11 cellular contexts compared by ENCODE assay signal in the genomic region with DNA sequence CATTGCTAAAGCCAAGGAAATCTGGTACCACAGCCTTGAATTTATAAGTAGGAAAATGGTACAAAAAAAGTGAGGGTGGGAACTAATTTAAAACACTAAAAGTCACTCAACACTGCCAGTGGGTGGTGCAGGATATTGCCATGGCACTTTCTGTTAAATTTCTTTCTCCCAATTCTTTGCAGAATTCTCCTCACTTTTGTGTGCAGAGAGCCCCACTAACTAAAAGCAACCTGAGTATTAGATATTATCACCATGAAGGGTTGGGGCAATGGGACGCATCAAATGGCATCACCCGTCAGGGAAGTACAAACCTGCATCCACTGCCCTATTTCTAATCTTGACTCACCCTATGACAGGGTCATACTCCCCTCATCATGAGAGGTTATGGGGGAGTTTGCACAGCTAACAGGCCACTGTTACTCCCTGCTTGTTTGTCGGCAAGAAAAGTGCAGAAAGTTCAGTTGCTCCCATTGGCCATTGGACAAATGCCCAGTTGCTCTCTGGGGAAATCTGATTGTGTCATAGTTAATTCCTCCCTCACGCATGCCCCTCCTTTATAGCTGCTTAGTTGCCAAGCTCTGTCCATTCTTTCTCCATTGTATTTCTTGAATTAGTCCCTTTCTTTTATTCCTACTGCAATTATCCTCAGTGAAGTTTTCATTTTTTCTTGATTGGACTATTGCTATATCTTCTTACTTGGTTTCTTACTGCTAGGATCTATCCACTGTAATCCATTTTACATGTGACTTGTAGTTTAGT.
DNase-seq lines count a peak whose midpoint lies in the region; ATAC-seq and TF ChIP-seq lines count a peak whose summit lies in the region.
"Had no signal": no experiment of that assay in that cellular context is flagged by ENCODE, and none has a peak within 500 bp of the region (broad histone marks: within the 10 kb centered on the region; RNA-seq: fewer than 3 reads in every experiment).

No MANE protein-coding gene starts in this region.

- no peaks in the 10 kb centered on the region for H4K20me1 ChIP-seq in smooth muscle cell (ENCODE audit: low read depth)

- in situ Hi-C loops in astrocyte of the cerebellum (cut with HindIII; ENCODE audit: low sequenced_read_pairs), result no loop called here

- H3K9me3 ChIP-seq in right atrium auricular region, result no peaks in the 10 kb centered on the region
- no peaks in the 10 kb centered on the region for H3K9me3 ChIP-seq in smooth muscle cell (replicated peaks; ENCODE audit: low read depth)
- H3K9me3 ChIP-seq: breast epithelium, mucosa of descending colon had no signal

- WGBS in smooth muscle cell (ENCODE audit: low lambda C conversion rate), result 71% methylated on average over 4 of the region's 4 CpGs

- H3K36me3 ChIP-seq in right atrium auricular region (no peaks in the 10 kb centered on the region), smooth muscle cell (ENCODE audit: low read depth) (no peaks in the 10 kb centered on the region)
- H3K36me3 ChIP-seq: breast epithelium had no signal

- H3K27ac ChIP-seq in right atrium auricular region (peak overlapping the region; percentile 3 to 69), smooth muscle cell (ENCODE audit: low read depth) (peak overlapping the region; percentile 23)

- H2AFZ ChIP-seq in smooth muscle cell (ENCODE audit: low read depth), result no peak overlapping the region

- H3K79me2 ChIP-seq in smooth muscle cell (ENCODE audit: low read depth), result no peaks in the 10 kb centered on the region

- H3F3A ChIP-seq in smooth muscle cell (ENCODE audit: low read depth), result no peaks in the 10 kb centered on the region

- no peak for TF ChIP-seq CTCF in astrocyte of the cerebellum (IDR thresholded peaks at IDR 0.05; ENCODE audit: low read depth, low read length, missing control alignments)
- no peak for TF ChIP-seq CTCF in right atrium auricular region (IDR thresholded peaks at IDR 0.05)
- no peak for TF ChIP-seq CTCF in smooth muscle cell (IDR thresholded peaks at IDR 0.05; ENCODE audit: borderline replicate concordance, insufficient read depth, poor library complexity, severe bottlenecking)

- no peak overlapping the region for H3K4me2 ChIP-seq in smooth muscle cell

- no peak overlapping the region for H3K9ac ChIP-seq in smooth muscle cell (ENCODE audit: low read depth)

- H3K27me3 ChIP-seq in right atrium auricular region (no peaks in the 10 kb centered on the region), smooth muscle cell (ENCODE audit: low read depth) (no peaks in the 10 kb centered on the region)
- H3K27me3 ChIP-seq: breast epithelium had no signal

- DNase-seq in HCEC 1CT (peak; percentile 81), astrocyte of the cerebellum (ENCODE audit: low read depth) (peak; percentile 78), right atrium auricular region (ENCODE audit: low spot score) (peak; percentile 90), smooth muscle cell (lab: John Stamatoyannopoulos, UW; ENCODE audit: unreplicated experiment) (no peak)
- DNase-seq: stimulated activated CD8-positive, alpha-beta memory T cell treated with anti-CD3 and anti-CD28 coated beads, Interleukin-4, amount 100 ng/mL, for 48 hours had no signal

- ATAC-seq in GM18861 (IDR thresholded peaks at IDR 0.05; ENCODE audit: unreplicated experiment) (no peak), HG03521 (IDR thresholded peaks at IDR 0.05; ENCODE audit: unreplicated experiment) (no peak), HG02973 (IDR thresholded peaks at IDR 0.05; ENCODE audit: unreplicated experiment) (no peak), GM21737 (IDR thresholded peaks at IDR 0.05; ENCODE audit: unreplicated experiment) (no peak)
- ATAC-seq: mucosa of descending colon had no signal

- H3K4me1 ChIP-seq in right atrium auricular region (peaks cover 0 to 43% of the 10 kb centered on the region in 2 donors), smooth muscle cell (ENCODE audit: low read depth) (no peaks in the 10 kb centered on the region)

- no peak overlapping the region for H3K4me3 ChIP-seq in astrocyte of the cerebellum (ENCODE audit: low read depth, low read length)
- H3K4me3 ChIP-seq in right atrium auricular region, result no peak overlapping the region
- H3K4me3 ChIP-seq in smooth muscle cell, result no peak overlapping the region
- H3K4me3 ChIP-seq: breast epithelium, mucosa of descending colon had no signal
